Comparison of ENCODE assay signal across 15 cellular contexts in genomic region chr2:174003635-174004310, GRCh38. TPM values are rescaled to one million over a fixed set of nuclear protein-coding genes. Genes with fewer than 3 reads are reported as not detected.
DNase-seq lines count a peak whose midpoint lies in the region; ATAC-seq and TF ChIP-seq lines count a peak whose summit lies in the region.
"Had no signal": no experiment of that assay in that cellular context is flagged by ENCODE, and none has a peak within 500 bp of the region (broad histone marks: within the 10 kb centered on the region; RNA-seq: fewer than 3 reads in every experiment).

No MANE protein-coding gene starts in this region.

- DNase-seq in GM23338 (ENCODE audit: low spot score) (peak; percentile 48), OCI-LY7 (ENCODE audit: low spot score) (no peak), fibroblast of gingiva (ENCODE audit: low read depth) (peak; percentile 17), progenitor cell of endocrine pancreas (ENCODE audit: low spot score, unreplicated experiment) (no peak), thyroid gland (no peak), NOMO-1 treated with DMSO at 0.1 percent for 48 hours (lab: John Stamatoyannopoulos, UW; ENCODE audit: unreplicated experiment) (no peak), GM19240 (ENCODE audit: insufficient read length, low spot score) (no peak)
- no peak for DNase-seq in activated CD4-positive, CD25-positive, alpha-beta regulatory T cell treated with anti-CD3 and anti-CD28 coated beads, Interleukin-2, amount 50 U/mL, for 72 hours
- DNase-seq: activated CD4-positive, alpha-beta memory T cell treated with anti-CD3 and anti-CD28 coated beads, Interleukin-2, amount 10 ng/mL, durations not matched to agents 7 days and 5 days; activated naive CD4-positive, alpha-beta T cell treated with anti-CD3 and anti-CD28 coated beads, Interleukin-2, amount 10 ng/mL, durations not matched to agents 7 days and 5 days; CD8-positive, alpha-beta memory T cell; HCEC 1CT; MM.1S; NCI-H524 treated with DMSO at 0.1 percent for 48 hours had no signal

- no peaks in the 10 kb centered on the region for H3K9me3 Mint-ChIP-seq in GM23338
- H3K9me3 Mint-ChIP-seq in progenitor cell of endocrine pancreas (ENCODE audit: low read depth), result no peaks in the 10 kb centered on the region
- H3K9me3 Mint-ChIP-seq: activated CD4-positive, alpha-beta memory T cell treated with anti-CD3 and anti-CD28 coated beads, Interleukin-2, amount 10 ng/mL, durations not matched to agents 7 days and 5 days; activated naive CD4-positive, alpha-beta T cell treated with anti-CD3 and anti-CD28 coated beads, Interleukin-2, amount 10 ng/mL, durations not matched to agents 7 days and 5 days; CD8-positive, alpha-beta memory T cell; T-cell had no signal

- TF ChIP-seq POLR2A in thyroid gland (IDR thresholded peaks at IDR 0.05), result no peak

- H3K27me3 ChIP-seq in GM23338 (ENCODE audit: insufficient read depth) (no peaks in the 10 kb centered on the region), thyroid gland (no peaks in the 10 kb centered on the region)

- CTCF ChIA-PET in OCI-LY7 (lab: Charles Lee; ENCODE audit: unreplicated experiment), result no interaction called here

- H3K4me1 Mint-ChIP-seq in GM23338 (peaks cover 9% of the 10 kb centered on the region), progenitor cell of endocrine pancreas (ENCODE audit: low read depth) (peaks cover 20% of the 10 kb centered on the region)
- H3K4me1 Mint-ChIP-seq: activated naive CD4-positive, alpha-beta T cell treated with anti-CD3 and anti-CD28 coated beads, Interleukin-2, amount 10 ng/mL, durations not matched to agents 7 days and 5 days; CD8-positive, alpha-beta memory T cell; T-cell had no signal

- H3K36me3 Mint-ChIP-seq in GM23338 (ENCODE audit: low read depth), result no peaks in the 10 kb centered on the region
- H3K36me3 Mint-ChIP-seq in progenitor cell of endocrine pancreas (ENCODE audit: insufficient read depth), result no peaks in the 10 kb centered on the region
- H3K36me3 Mint-ChIP-seq: activated naive CD4-positive, alpha-beta T cell treated with anti-CD3 and anti-CD28 coated beads, Interleukin-2, amount 10 ng/mL, durations not matched to agents 7 days and 5 days; CD8-positive, alpha-beta memory T cell; T-cell had no signal

- H3K27ac Mint-ChIP-seq in GM23338 (no peak overlapping the region), progenitor cell of endocrine pancreas (peak overlapping the region; percentile 94)
- H3K27ac Mint-ChIP-seq: activated CD4-positive, alpha-beta memory T cell treated with anti-CD3 and anti-CD28 coated beads, Interleukin-2, amount 10 ng/mL, durations not matched to agents 7 days and 5 days; activated naive CD4-positive, alpha-beta T cell treated with anti-CD3 and anti-CD28 coated beads, Interleukin-2, amount 10 ng/mL, durations not matched to agents 7 days and 5 days; T-cell had no signal

- H3K4me1 ChIP-seq in GM23338 (ENCODE audit: insufficient read depth) (no peaks in the 10 kb centered on the region), OCI-LY7 (ENCODE audit: insufficient read depth, low read length, poor library complexity, severe bottlenecking) (no peaks in the 10 kb centered on the region), thyroid gland (peaks cover 15 to 17% of the 10 kb centered on the region in 2 donors)

- TF ChIP-seq CTCF in GM23338 (conservative IDR thresholded peaks at IDR 0.05; ENCODE audit: low read depth in 2 of 2) (peak; percentile 19 to 76; a peak in 2 of 4 replicates), OCI-LY7 (conservative IDR thresholded peaks at IDR 0.05; ENCODE audit: low read length) (peak; percentile 50), progenitor cell of endocrine pancreas (IDR thresholded peaks at IDR 0.05; ENCODE audit: unreplicated experiment) (no peak), thyroid gland (IDR thresholded peaks at IDR 0.05) (no peak)

- WGBS in thyroid gland, 2 donors, result 93 to 95% methylated on average over 14 of the region's 14 CpGs

- no TSS peak for BruUV-seq in OCI-LY7 (replicated peaks; lab: Mats Ljungman, UMichigan)

- no peak overlapping the region for H3K4me2 ChIP-seq in GM23338
- no peak overlapping the region for H3K4me2 ChIP-seq in OCI-LY7 (ENCODE audit: low read length)

- H3K4me3 Mint-ChIP-seq in GM23338 (no peak overlapping the region), progenitor cell of endocrine pancreas (ENCODE audit: low read depth) (no peak overlapping the region)
- H3K4me3 Mint-ChIP-seq: activated CD4-positive, alpha-beta memory T cell treated with anti-CD3 and anti-CD28 coated beads, Interleukin-2, amount 10 ng/mL, durations not matched to agents 7 days and 5 days; activated naive CD4-positive, alpha-beta T cell treated with anti-CD3 and anti-CD28 coated beads, Interleukin-2, amount 10 ng/mL, durations not matched to agents 7 days and 5 days; CD8-positive, alpha-beta memory T cell; T-cell had no signal

- POLR2A ChIA-PET in OCI-LY7 (lab: Charles Lee), result interaction anchor here (0.6 to 1.0 kb wide), 2 partner anchors 13 to 713 kb away, joined by 4 to 5 read pairs; no protein-coding TSS in a partner anchor

- H3K9me3 ChIP-seq in OCI-LY7 (ENCODE audit: low read length) (no peaks in the 10 kb centered on the region), thyroid gland (no peaks in the 10 kb centered on the region)

- H4K20me1 ChIP-seq in GM23338 (replicated peaks; ENCODE audit: insufficient read depth), result no peaks in the 10 kb centered on the region
- no peaks in the 10 kb centered on the region for H4K20me1 ChIP-seq in OCI-LY7 (ENCODE audit: insufficient read depth, low read length)

- intact Hi-C loops in OCI-LY7 (cut with micrococcal nuclease; ENCODE audit: unreplicated experiment) (no loop called here), thyroid gland (cut with DNase I) (no loop called here)

- no peak overlapping the region for H3K4me3 ChIP-seq in GM23338
- H3K4me3 ChIP-seq in OCI-LY7 (ENCODE audit: low read depth, low read length, poor library complexity, severe bottlenecking), result no peak overlapping the region
- H3K4me3 ChIP-seq in thyroid gland (replicated peaks in 1 of 3), result no peak overlapping the region

- no peaks in the 10 kb centered on the region for H3K27me3 Mint-ChIP-seq in GM23338 (ENCODE audit: insufficient read depth, low read depth, poor library complexity)
- peaks cover 34% of the 10 kb centered on the region for H3K27me3 Mint-ChIP-seq in progenitor cell of endocrine pancreas

- H3K36me3 ChIP-seq in GM23338 (ENCODE audit: insufficient read depth), result no peaks in the 10 kb centered on the region
- H3K36me3 ChIP-seq in OCI-LY7 (ENCODE audit: insufficient read depth, low read length), result no peaks in the 10 kb centered on the region
- H3K36me3 ChIP-seq in thyroid gland, result no peaks in the 10 kb centered on the region

- H3K9me2 ChIP-seq in GM23338 (ENCODE audit: insufficient read depth) (no peaks in the 10 kb centered on the region), OCI-LY7 (ENCODE audit: insufficient read depth, low read length) (no peaks in the 10 kb centered on the region)

- H3K79me2 ChIP-seq in GM23338 (replicated peaks; ENCODE audit: insufficient read depth), result no peaks in the 10 kb centered on the region
- no peaks in the 10 kb centered on the region for H3K79me2 ChIP-seq in OCI-LY7 (ENCODE audit: insufficient read depth, low read depth, low read length)

- H2AFZ ChIP-seq in GM23338 (0 out of 2 replicates have a peak overlapping the region, but pooled peaks have one; percentile 40), OCI-LY7 (ENCODE audit: low read length) (no peak overlapping the region)

- peak; percentile 90 for ATAC-seq in GM23338
- ATAC-seq: T-cell had no signal

- H3F3A ChIP-seq in GM23338 (replicated peaks; ENCODE audit: low read depth), result no peaks in the 10 kb centered on the region

- H3K27ac ChIP-seq in GM23338 (ENCODE audit: low read depth) (no peak overlapping the region), OCI-LY7 (ENCODE audit: low read depth, low read length, poor library complexity, severe bottlenecking) (no peak overlapping the region), thyroid gland (no peak overlapping the region)

TF ChIP-seq in GM23338, 12 proteins besides CTCF, POLR2A, EP300 and RAD21:
- no peak for TF ChIP-seq NANOG (IDR thresholded peaks at IDR 0.05; ENCODE audit: borderline replicate concordance)
- no peak for TF ChIP-seq STAT1 (IDR thresholded peaks at IDR 0.05; ENCODE audit: unreplicated experiment)
- no peak for TF ChIP-seq EZH2phosphoT487 (IDR thresholded peaks at IDR 0.05; ENCODE audit: unreplicated experiment)
- no peak for TF ChIP-seq ZNF331 (CRISPR knock-in tag; IDR thresholded peaks at IDR 0.05; ENCODE audit: low read depth)

RNA-seq across cellular contexts. Expression of gene SP3, which starts 38.6 kb away (rescaled TPM):
- 96.9 and 110 TPM in 2 replicates for total RNA-seq in GM23338 (2014; rRNA removed; shearing (Covaris generic))
- 21.9 and 24.1 TPM in 2 replicates for polyA plus RNA-seq in GM23338 (2016; fragmentation: Nextera tagmentation; extraction: Ambion mirVana)
- 129 and 150 TPM in 2 replicates for total RNA-seq in OCI-LY7 (2014; rRNA removed; shearing (Covaris generic))
- total RNA-seq in OCI-LY7 (2022) (115 and 127 TPM in 2 replicates), progenitor cell of endocrine pancreas (93.8 and 96.9 TPM in 2 replicates), thyroid gland (100 to 1,000 TPM; 152 to 237 (median 186) TPM)

Comparison
In these comparisons a context has a peak if more than half of its experiments do, and no peak if none do; other contexts are left out.
1. DNase-seq: peak in GM23338 (single experiment) and fibroblast of gingiva (single experiment); none in OCI-LY7 (single experiment), progenitor cell of endocrine pancreas (single experiment), thyroid gland (0 of 2), activated CD4-positive, CD25-positive, alpha-beta regulatory T cell treated with anti-CD3 and anti-CD28 coated beads, Interleukin-2, amount 50 U/mL, for 72 hours (single experiment), NOMO-1 treated with DMSO at 0.1 percent for 48 hours (single experiment) and GM19240 (single experiment).
2. CTCF ChIP-seq: peak in GM23338 (2 of 2) and OCI-LY7 (single experiment); none in progenitor cell of endocrine pancreas (single experiment) and thyroid gland (0 of 6).